Comparison of ENCODE assay signal across 13 cellular contexts in genomic region chr7:45238806-45239205, GRCh38.
"Had no signal": no experiment of that assay in that cellular context is flagged by ENCODE, and none has a peak within 500 bp of the region (broad histone marks: within the 10 kb centered on the region; RNA-seq: fewer than 3 reads in every experiment).

No MANE protein-coding gene starts in this region.

- DNase-seq: activated CD4-positive, alpha-beta T cell treated with anti-CD3 and anti-CD28 coated beads for 36 hours; activated CD8-positive, alpha-beta memory T cell treated with anti-CD3 and anti-CD28 coated beads, Interleukin-2, amount 50 U/mL, for 4 hours; activated CD8-positive, alpha-beta T cell treated with anti-CD3 and anti-CD28 coated beads for 36 hours; activated gamma-delta T cell treated with Interleukin-2 at 50 U/mL for 16 hours; activated naive CD8-positive, alpha-beta T cell treated with anti-CD3 and anti-CD28 coated beads for 36 hours; activated T-cell treated with anti-CD3 and anti-CD28 coated beads, Interleukin-2, amount 50 U/mL, for 72 hours; islet precursor cell; midbrain; naive B cell; stimulated activated CD4-positive, alpha-beta T cell treated with anti-CD3 and anti-CD28 coated beads, Interleukin-1b, Interleukin-23, amount 100 ng/mL, for 48 hours; T-helper 1 cell; WERI-Rb-1 had no signal

- ATAC-seq: activated CD4-positive, alpha-beta T cell treated with anti-CD3 and anti-CD28 coated beads for 36 hours; activated CD8-positive, alpha-beta T cell treated with anti-CD3 and anti-CD28 coated beads for 36 hours; activated T-cell treated with anti-CD3 and anti-CD28 coated beads, Interleukin-2, amount 50 U/mL, for 72 hours; stimulated activated memory B cell treated with anti-CD40 and anti-IgM and Interleukin-4, amounts not matched to agents 10 μg/mL and 1 μg/mL and 100 μg/mL, for 72 hours had no signal
